ENCODE assay signal across 2 cellular contexts in the genomic region with DNA sequence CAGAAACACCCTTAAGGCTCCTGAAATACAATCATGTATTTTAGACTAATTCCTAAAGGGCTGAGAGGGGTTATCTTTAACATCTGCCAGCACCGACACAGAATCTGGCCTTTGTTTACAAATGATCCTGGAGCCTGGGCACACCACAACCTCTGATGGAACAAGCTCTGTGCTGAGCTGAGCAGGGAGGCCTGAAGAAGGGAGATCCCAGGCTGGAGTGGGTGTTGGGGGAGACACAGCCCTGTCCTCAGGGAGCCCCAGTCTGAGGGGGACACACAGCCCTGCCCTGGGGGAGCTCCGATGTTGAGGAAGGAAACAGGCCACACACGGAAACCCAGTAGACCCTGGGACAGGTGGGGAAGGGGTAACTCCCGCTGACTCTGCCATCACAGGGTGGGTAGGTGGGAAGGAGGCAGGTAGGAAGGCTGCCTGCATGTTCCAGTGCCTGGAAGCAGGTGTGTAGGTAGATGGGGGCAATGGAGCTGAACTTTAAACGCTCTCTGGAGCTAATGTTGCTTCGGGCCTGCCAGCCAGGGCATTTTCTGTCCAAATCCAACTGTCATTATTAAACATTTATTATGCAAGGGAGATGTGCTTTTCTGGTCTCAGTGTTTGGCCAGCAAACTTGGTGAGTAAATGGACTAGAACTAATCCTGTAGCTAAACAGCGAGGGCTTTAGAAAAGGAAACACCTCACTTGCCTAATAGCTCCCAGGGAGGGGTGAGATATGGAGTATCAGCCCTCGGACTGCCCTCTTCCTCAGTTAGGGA.
TF ChIP-seq lines count a peak whose summit lies in the region.

No MANE protein-coding gene starts in this region.

TF ChIP-seq in IMR-90, 13 proteins besides CTCF, POLR2A, EP300 and RAD21:
- TF ChIP-seq FOS (IDR thresholded peaks at IDR 0.05; ENCODE audit: low read depth, low read length) (no peak), RCOR1 (IDR thresholded peaks at IDR 0.05; ENCODE audit: insufficient replicate concordance, low read length) (no peak)
- TF ChIP-seq, protein P1, sequence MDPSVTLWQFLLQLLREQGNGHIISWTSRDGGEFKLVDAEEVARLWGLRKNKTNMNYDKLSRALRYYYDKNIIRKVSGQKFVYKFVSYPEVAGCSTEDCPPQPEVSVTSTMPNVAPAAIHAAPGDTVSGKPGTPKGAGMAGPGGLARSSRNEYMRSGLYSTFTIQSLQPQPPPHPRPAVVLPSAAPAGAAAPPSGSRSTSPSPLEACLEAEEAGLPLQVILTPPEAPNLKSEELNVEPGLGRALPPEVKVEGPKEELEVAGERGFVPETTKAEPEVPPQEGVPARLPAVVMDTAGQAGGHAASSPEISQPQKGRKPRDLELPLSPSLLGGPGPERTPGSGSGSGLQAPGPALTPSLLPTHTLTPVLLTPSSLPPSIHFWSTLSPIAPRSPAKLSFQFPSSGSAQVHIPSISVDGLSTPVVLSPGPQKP (IDR thresholded peaks at IDR 0.05; ENCODE audit: borderline replicate concordance, low read depth, low read length) = no peak

TF ChIP-seq in WTC11, 78 proteins besides CTCF, POLR2A, EP300 and RAD21:
- TF ChIP-seq, protein P2, sequence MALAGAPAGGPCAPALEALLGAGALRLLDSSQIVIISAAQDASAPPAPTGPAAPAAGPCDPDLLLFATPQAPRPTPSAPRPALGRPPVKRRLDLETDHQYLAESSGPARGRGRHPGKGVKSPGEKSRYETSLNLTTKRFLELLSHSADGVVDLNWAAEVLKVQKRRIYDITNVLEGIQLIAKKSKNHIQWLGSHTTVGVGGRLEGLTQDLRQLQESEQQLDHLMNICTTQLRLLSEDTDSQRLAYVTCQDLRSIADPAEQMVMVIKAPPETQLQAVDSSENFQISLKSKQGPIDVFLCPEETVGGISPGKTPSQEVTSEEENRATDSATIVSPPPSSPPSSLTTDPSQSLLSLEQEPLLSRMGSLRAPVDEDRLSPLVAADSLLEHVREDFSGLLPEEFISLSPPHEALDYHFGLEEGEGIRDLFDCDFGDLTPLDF (CRISPR knock-in tag; IDR thresholded peaks at IDR 0.05) = no peak
- no peak for TF ChIP-seq CBFB (CRISPR knock-in tag; IDR thresholded peaks at IDR 0.05; ENCODE audit: low read depth)
- TF ChIP-seq, protein P3, sequence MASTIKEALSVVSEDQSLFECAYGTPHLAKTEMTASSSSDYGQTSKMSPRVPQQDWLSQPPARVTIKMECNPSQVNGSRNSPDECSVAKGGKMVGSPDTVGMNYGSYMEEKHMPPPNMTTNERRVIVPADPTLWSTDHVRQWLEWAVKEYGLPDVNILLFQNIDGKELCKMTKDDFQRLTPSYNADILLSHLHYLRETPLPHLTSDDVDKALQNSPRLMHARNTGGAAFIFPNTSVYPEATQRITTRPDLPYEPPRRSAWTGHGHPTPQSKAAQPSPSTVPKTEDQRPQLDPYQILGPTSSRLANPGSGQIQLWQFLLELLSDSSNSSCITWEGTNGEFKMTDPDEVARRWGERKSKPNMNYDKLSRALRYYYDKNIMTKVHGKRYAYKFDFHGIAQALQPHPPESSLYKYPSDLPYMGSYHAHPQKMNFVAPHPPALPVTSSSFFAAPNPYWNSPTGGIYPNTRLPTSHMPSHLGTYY (CRISPR knock-in tag; IDR thresholded peaks at IDR 0.05) = no peak
- TF ChIP-seq NFYB (CRISPR knock-in tag; conservative IDR thresholded peaks at IDR 0.05; ENCODE audit: low read depth) = no peak
- no peak for TF ChIP-seq ZBTB21 (CRISPR knock-in tag; IDR thresholded peaks at IDR 0.05; ENCODE audit: borderline replicate concordance)
- TF ChIP-seq ELF4 (CRISPR knock-in tag; IDR thresholded peaks at IDR 0.05; ENCODE audit: low read depth) = no peak
- no peak for TF ChIP-seq FOXK1 (CRISPR knock-in tag; IDR thresholded peaks at IDR 0.05)
- TF ChIP-seq JAZF1 (CRISPR knock-in tag; IDR thresholded peaks at IDR 0.05) = no peak
- TF ChIP-seq, protein P4, sequence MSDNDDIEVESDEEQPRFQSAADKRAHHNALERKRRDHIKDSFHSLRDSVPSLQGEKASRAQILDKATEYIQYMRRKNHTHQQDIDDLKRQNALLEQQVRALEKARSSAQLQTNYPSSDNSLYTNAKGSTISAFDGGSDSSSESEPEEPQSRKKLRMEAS (CRISPR knock-in tag; IDR thresholded peaks at IDR 0.05) = no peak
- no peak for TF ChIP-seq FOXP1 (CRISPR knock-in tag; IDR thresholded peaks at IDR 0.05; ENCODE audit: borderline replicate concordance)
- TF ChIP-seq, protein P5, sequence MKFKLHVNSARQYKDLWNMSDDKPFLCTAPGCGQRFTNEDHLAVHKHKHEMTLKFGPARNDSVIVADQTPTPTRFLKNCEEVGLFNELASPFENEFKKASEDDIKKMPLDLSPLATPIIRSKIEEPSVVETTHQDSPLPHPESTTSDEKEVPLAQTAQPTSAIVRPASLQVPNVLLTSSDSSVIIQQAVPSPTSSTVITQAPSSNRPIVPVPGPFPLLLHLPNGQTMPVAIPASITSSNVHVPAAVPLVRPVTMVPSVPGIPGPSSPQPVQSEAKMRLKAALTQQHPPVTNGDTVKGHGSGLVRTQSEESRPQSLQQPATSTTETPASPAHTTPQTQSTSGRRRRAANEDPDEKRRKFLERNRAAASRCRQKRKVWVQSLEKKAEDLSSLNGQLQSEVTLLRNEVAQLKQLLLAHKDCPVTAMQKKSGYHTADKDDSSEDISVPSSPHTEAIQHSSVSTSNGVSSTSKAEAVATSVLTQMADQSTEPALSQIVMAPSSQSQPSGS (CRISPR knock-in tag; IDR thresholded peaks at IDR 0.05; ENCODE audit: borderline replicate concordance, low read depth) = no peak
- no peak for TF ChIP-seq ZNF317 (CRISPR knock-in tag; IDR thresholded peaks at IDR 0.05; ENCODE audit: borderline replicate concordance, low read depth)
- TF ChIP-seq, protein P6, sequence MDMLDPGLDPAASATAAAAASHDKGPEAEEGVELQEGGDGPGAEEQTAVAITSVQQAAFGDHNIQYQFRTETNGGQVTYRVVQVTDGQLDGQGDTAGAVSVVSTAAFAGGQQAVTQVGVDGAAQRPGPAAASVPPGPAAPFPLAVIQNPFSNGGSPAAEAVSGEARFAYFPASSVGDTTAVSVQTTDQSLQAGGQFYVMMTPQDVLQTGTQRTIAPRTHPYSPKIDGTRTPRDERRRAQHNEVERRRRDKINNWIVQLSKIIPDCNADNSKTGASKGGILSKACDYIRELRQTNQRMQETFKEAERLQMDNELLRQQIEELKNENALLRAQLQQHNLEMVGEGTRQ (CRISPR knock-in tag; IDR thresholded peaks at IDR 0.05) = no peak
- TF ChIP-seq OVOL2 (CRISPR knock-in tag; IDR thresholded peaks at IDR 0.05; ENCODE audit: borderline replicate concordance) = no peak
- TF ChIP-seq, protein P7, sequence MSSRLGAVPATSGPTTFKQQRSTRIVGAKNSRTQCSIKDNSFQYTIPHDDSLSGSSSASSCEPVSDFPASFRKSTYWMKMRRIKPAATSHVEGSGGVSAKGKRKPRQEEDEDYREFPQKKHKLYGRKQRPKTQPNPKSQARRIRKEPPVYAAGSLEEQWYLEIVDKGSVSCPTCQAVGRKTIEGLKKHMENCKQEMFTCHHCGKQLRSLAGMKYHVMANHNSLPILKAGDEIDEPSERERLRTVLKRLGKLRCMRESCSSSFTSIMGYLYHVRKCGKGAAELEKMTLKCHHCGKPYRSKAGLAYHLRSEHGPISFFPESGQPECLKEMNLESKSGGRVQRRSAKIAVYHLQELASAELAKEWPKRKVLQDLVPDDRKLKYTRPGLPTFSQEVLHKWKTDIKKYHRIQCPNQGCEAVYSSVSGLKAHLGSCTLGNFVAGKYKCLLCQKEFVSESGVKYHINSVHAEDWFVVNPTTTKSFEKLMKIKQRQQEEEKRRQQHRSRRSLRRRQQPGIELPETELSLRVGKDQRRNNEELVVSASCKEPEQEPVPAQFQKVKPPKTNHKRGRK (CRISPR knock-in tag; IDR thresholded peaks at IDR 0.05; ENCODE audit: borderline replicate concordance) = no peak
TF ChIP-seq in WTC11: peak in this region for 0.
